Comparison of ENCODE assay signal across 15 cellular contexts in the genomic region with DNA sequence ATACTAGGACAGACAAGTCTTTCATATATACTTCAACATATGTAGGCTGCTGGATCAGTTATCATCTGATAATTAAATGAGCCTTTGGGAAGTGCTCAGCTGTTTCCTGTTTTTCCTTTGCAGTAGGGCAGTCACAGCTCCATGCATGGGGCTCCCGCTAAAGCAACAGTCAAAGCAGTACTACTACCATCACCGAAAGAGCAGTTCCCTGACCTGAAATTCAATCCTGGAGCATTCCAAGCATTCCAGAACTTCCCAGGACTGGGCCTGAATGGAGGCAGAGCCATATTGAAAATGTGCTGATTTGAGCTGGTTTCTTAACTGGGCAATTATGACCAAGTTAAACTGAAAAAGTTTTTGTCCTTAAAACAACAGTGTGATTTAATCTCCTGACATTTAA. TPM values are rescaled to one million over a fixed set of nuclear protein-coding genes. Genes with fewer than 3 reads are reported as not detected.
A peak's percentile ranks its signal among the peaks of the same experiment; 100 is the strongest.
DNase-seq lines count a peak whose midpoint lies in the region; ATAC-seq and TF ChIP-seq lines count a peak whose summit lies in the region.
"Had no signal": no experiment of that assay in that cellular context is flagged by ENCODE, and none has a peak within 500 bp of the region (broad histone marks: within the 10 kb centered on the region; RNA-seq: fewer than 3 reads in every experiment).

No MANE protein-coding gene starts in this region.

- no peaks in the 10 kb centered on the region for H3K27me3 Mint-ChIP-seq in neural progenitor cell (ENCODE audit: insufficient read depth, low read depth)
- H3K27me3 Mint-ChIP-seq: activated CD8-positive, alpha-beta memory T cell treated with anti-CD3 and anti-CD28 coated beads, Interleukin-2, amount 10 ng/mL, durations not matched to agents 7 days and 5 days had no signal

- peaks cover 14% of the 10 kb centered on the region for H3K36me3 Mint-ChIP-seq in neural progenitor cell

- H3K79me2 ChIP-seq in neural progenitor cell (ENCODE audit: low read depth): peaks cover 98% of the 10 kb centered on the region

- H4K20me1 ChIP-seq in neural progenitor cell (ENCODE audit: low read depth): no peaks in the 10 kb centered on the region
- H4K20me1 ChIP-seq: BLaER1 had no signal

- peak overlapping the region; percentile 15 for H3K4me2 ChIP-seq in neural progenitor cell
- H3K4me2 ChIP-seq: BLaER1 had no signal

- no peak overlapping the region for H3K9ac ChIP-seq in SK-N-MC (ENCODE audit: insufficient read length)
- no peak overlapping the region for H3K9ac ChIP-seq in neural progenitor cell
- H3K9ac ChIP-seq: BLaER1 had no signal

- no peak for ATAC-seq in GM21786 (IDR thresholded peaks at IDR 0.05; ENCODE audit: unreplicated experiment)
- ATAC-seq in gastroesophageal sphincter: no peak
- ATAC-seq: activated CD8-positive, alpha-beta memory T cell treated with anti-CD3 and anti-CD28 coated beads, Interleukin-2, amount 10 ng/mL, durations not matched to agents 7 days and 5 days; right cardiac atrium had no signal

- no peak overlapping the region for H2AFZ ChIP-seq in neural progenitor cell (replicated peaks)

- H3K9me3 ChIP-seq in SK-N-MC (ENCODE audit: low read depth, low read length) (peaks cover 8% of the 10 kb centered on the region; the same call in 1 of the 2 replicates), neural progenitor cell (ENCODE audit: low read depth) (no peaks in the 10 kb centered on the region), MG63 (peaks cover 5% of the 10 kb centered on the region; the same call in 1 of the 2 replicates), gastroesophageal sphincter (peaks cover 0 to 6% (median 0%) of the 10 kb centered on the region in 3 donors)
- H3K9me3 ChIP-seq: vagina had no signal

- TF ChIP-seq POLR2A in gastroesophageal sphincter (IDR thresholded peaks at IDR 0.05): no peak

- 76% methylated on average over 2 of the region's 2 CpGs; no CpG with 5 or more reads in 1 of the 2 donors for WGBS in gastroesophageal sphincter (ENCODE audit: low coverage in 1 of 2), 2 donors

- TF ChIP-seq EP300 in gastroesophageal sphincter (IDR thresholded peaks at IDR 0.05): no peak

- H3K27ac ChIP-seq in SK-N-MC (peak overlapping the region; percentile 70), neural progenitor cell (peak overlapping the region; percentile 1), gastroesophageal sphincter (no peak overlapping the region)
- H3K27ac ChIP-seq: BLaER1, vagina had no signal

- no peak overlapping the region for H3K27ac Mint-ChIP-seq in neural progenitor cell
- H3K27ac Mint-ChIP-seq: activated CD8-positive, alpha-beta memory T cell treated with anti-CD3 and anti-CD28 coated beads, Interleukin-2, amount 10 ng/mL, durations not matched to agents 7 days and 5 days had no signal

- H3K9me3 Mint-ChIP-seq in neural progenitor cell: peaks cover 23% of the 10 kb centered on the region

- H3F3A ChIP-seq in neural progenitor cell (ENCODE audit: low read depth): peaks cover 11% of the 10 kb centered on the region

- H3K4me1 ChIP-seq in neural progenitor cell (peaks cover 10% of the 10 kb centered on the region), gastroesophageal sphincter (no peaks in the 10 kb centered on the region)
- H3K4me1 ChIP-seq: BLaER1, vagina had no signal

- H3K4me1 Mint-ChIP-seq in neural progenitor cell: no peaks in the 10 kb centered on the region

- peak overlapping the region; percentile 10; the same call in 1 of the 2 replicates for H3K4me3 ChIP-seq in SK-N-MC
- no peak overlapping the region for H3K4me3 ChIP-seq in fibroblast of villous mesenchyme (ENCODE audit: low read depth, low read length)
- no peak overlapping the region for H3K4me3 ChIP-seq in neural progenitor cell
- H3K4me3 ChIP-seq in MG63: no peak overlapping the region
- no peak overlapping the region for H3K4me3 ChIP-seq in gastroesophageal sphincter
- H3K4me3 ChIP-seq: BLaER1, vagina had no signal

- TF ChIP-seq CTCF in fibroblast of villous mesenchyme (IDR thresholded peaks at IDR 0.05; ENCODE audit: insufficient read depth, low read depth, low read length): no peak
- TF ChIP-seq CTCF in neural progenitor cell (IDR thresholded peaks at IDR 0.05): no peak
- TF ChIP-seq CTCF in gastroesophageal sphincter (IDR thresholded peaks at IDR 0.05): no peak

- DNase-seq in ELF-1 (ENCODE audit: low read depth, low spot score) (peak; percentile 82), SK-N-MC (ENCODE audit: low read depth, low spot score) (no peak), fibroblast of villous mesenchyme (ENCODE audit: low read depth) (peak; percentile 42), neural progenitor cell (ENCODE audit: low spot score) (peak; percentile 65), MG63 (no peak), GM19240 (ENCODE audit: insufficient read length, low spot score) (no peak)
- DNase-seq: activated CD8-positive, alpha-beta memory T cell treated with anti-CD3 and anti-CD28 coated beads, Interleukin-2, amount 10 ng/mL, durations not matched to agents 7 days and 5 days; central memory CD4-positive, alpha-beta T cell; NCI-H2107; right cardiac atrium; stimulated activated naive CD4-positive, alpha-beta T cell treated with Interleukin-2 at 50 U/mL for 16 hours had no signal

- H3K27me3 ChIP-seq in neural progenitor cell (no peaks in the 10 kb centered on the region), MG63 (no peaks in the 10 kb centered on the region), gastroesophageal sphincter (no peaks in the 10 kb centered on the region)
- H3K27me3 ChIP-seq: BLaER1, vagina had no signal

- H3K4me3 Mint-ChIP-seq in neural progenitor cell: no peak overlapping the region
- H3K4me3 Mint-ChIP-seq: activated CD8-positive, alpha-beta memory T cell treated with anti-CD3 and anti-CD28 coated beads, Interleukin-2, amount 10 ng/mL, durations not matched to agents 7 days and 5 days had no signal

- peaks cover 8% of the 10 kb centered on the region for H3K36me3 ChIP-seq in SK-N-MC (ENCODE audit: insufficient read depth, low read length)
- peaks cover 5% of the 10 kb centered on the region for H3K36me3 ChIP-seq in neural progenitor cell
- H3K36me3 ChIP-seq in MG63: peaks cover 3% of the 10 kb centered on the region
- no peaks in the 10 kb centered on the region for H3K36me3 ChIP-seq in gastroesophageal sphincter
- H3K36me3 ChIP-seq: vagina had no signal

RNA-seq across cellular contexts. Expression of a gene that starts 20.5 kb away (rescaled TPM):
- total RNA-seq in fibroblast of villous mesenchyme (42.8 and 56.6 TPM in 2 replicates), neural progenitor cell (ENCODE audit: low replicate concordance) (112 and 121 TPM in 2 replicates), gastroesophageal sphincter (10 to 100 TPM; 35.2 to 67.7 (median 42.0) TPM)
- 54.6 and 80.0 TPM in 2 replicates for total RNA-seq in MG63 (2014; rRNA removed; shearing (Covaris generic); ENCODE audit: low replicate concordance)

Comparison
In these comparisons a context has a peak if more than half of its experiments do, and no peak if none do; other contexts are left out.
1. DNase-seq: peak in ELF-1 (single experiment), fibroblast of villous mesenchyme (single experiment) and neural progenitor cell (single experiment); none in SK-N-MC (single experiment), MG63 (single experiment) and GM19240 (single experiment).
2. H3K27ac ChIP-seq: peak in SK-N-MC (single experiment) and neural progenitor cell (single experiment); none in gastroesophageal sphincter (0 of 4).